Comparison of ENCODE assay signal across 9 cellular contexts in genomic region chr18:9105420-9105819, GRCh38. TPM values are rescaled to one million over a fixed set of nuclear protein-coding genes. Genes with fewer than 3 reads are reported as not detected.
DNase-seq lines count a peak whose midpoint lies in the region; ATAC-seq and TF ChIP-seq lines count a peak whose summit lies in the region.
"Had no signal": no experiment of that assay in that cellular context is flagged by ENCODE, and none has a peak within 500 bp of the region (broad histone marks: within the 10 kb centered on the region; RNA-seq: fewer than 3 reads in every experiment).

No MANE protein-coding gene starts in this region.

- H3K4me1 ChIP-seq in PC-9 (replicated peaks; ENCODE audit: insufficient read depth) = peaks cover 40% of the 10 kb centered on the region
- peaks cover 52 to 83% (median 60%) of the 10 kb centered on the region in 3 donors for H3K4me1 ChIP-seq in esophagus squamous epithelium

- peaks cover 5% of the 10 kb centered on the region; the same call in 1 of the 2 replicates for H3F3A ChIP-seq in PC-9 (ENCODE audit: insufficient read depth, low read depth)

- peaks cover 1% of the 10 kb centered on the region for H3K36me3 Mint-ChIP-seq in progenitor cell of endocrine pancreas (ENCODE audit: insufficient read depth)

- CTCF ChIA-PET in PC-9 (lab: Charles Lee) = no interaction called here

- TF ChIP-seq CTCF in PC-9 (conservative IDR thresholded peaks at IDR 0.05) = no peak
- TF ChIP-seq CTCF in esophagus squamous epithelium (IDR thresholded peaks at IDR 0.05) = no peak
- TF ChIP-seq CTCF in progenitor cell of endocrine pancreas (IDR thresholded peaks at IDR 0.05; ENCODE audit: unreplicated experiment) = no peak

- peaks cover 58% of the 10 kb centered on the region for H3K4me1 Mint-ChIP-seq in progenitor cell of endocrine pancreas (ENCODE audit: low read depth)

- H3K27me3 Mint-ChIP-seq in progenitor cell of endocrine pancreas = no peaks in the 10 kb centered on the region

- H3K9me3 Mint-ChIP-seq in progenitor cell of endocrine pancreas (ENCODE audit: low read depth) = no peaks in the 10 kb centered on the region

- H3K36me3 ChIP-seq in PC-9 (ENCODE audit: low read depth) (peaks cover 9% of the 10 kb centered on the region), esophagus squamous epithelium (no peaks in the 10 kb centered on the region)

- TF ChIP-seq POLR2A in esophagus squamous epithelium (IDR thresholded peaks at IDR 0.05) = no peak

- H2AFZ ChIP-seq in PC-9 = no peak overlapping the region

- H3K4me3 ChIP-seq in GM08714 (ENCODE audit: low read length) = peak overlapping the region; percentile 93; the same call in 1 of the 2 replicates
- peak overlapping the region; percentile 100; the same call in 1 of the 2 replicates for H3K4me3 ChIP-seq in PC-9
- H3K4me3 ChIP-seq in esophagus squamous epithelium = peak overlapping the region; percentile 5 to 87 (median 70)
- H3K4me3 ChIP-seq: lung had no signal

- DNase-seq in PC-9 (no peak), esophagus squamous epithelium (lab: John Stamatoyannopoulos, UW) (no peak), progenitor cell of endocrine pancreas (ENCODE audit: low spot score, unreplicated experiment) (no peak), DMS153 treated with DMSO at 0.1 percent for 48 hours (lab: John Stamatoyannopoulos, UW; ENCODE audit: unreplicated experiment) (no peak), NCI-H2196 (lab: John Stamatoyannopoulos, UW; ENCODE audit: unreplicated experiment) (no peak), NCI-H2081 (lab: John Stamatoyannopoulos, UW) (no peak)

- BruUV-seq in PC-9 (replicated peaks; lab: Mats Ljungman, UMichigan) = no TSS peak

- H3K9me3 ChIP-seq in PC-9 (ENCODE audit: insufficient read depth, low read depth) (no peaks in the 10 kb centered on the region), esophagus squamous epithelium (no peaks in the 10 kb centered on the region)

- WGBS in esophagus squamous epithelium, 2 donors = 24 to 25% methylated on average over 3 of the region's 3 CpGs

- H3K9me2 ChIP-seq in PC-9 (ENCODE audit: insufficient read depth) = no peaks in the 10 kb centered on the region

- peaks cover 68% of the 10 kb centered on the region for H4K20me1 ChIP-seq in PC-9 (ENCODE audit: insufficient read depth)

- H3K27me3 ChIP-seq in PC-9 (ENCODE audit: insufficient read depth, low read depth) = no peaks in the 10 kb centered on the region
- H3K27me3 ChIP-seq in esophagus squamous epithelium = no peaks in the 10 kb centered on the region

- POLR2A ChIA-PET in PC-9 (lab: Charles Lee; ENCODE audit: unreplicated experiment) = no interaction called here

- H3K4me2 ChIP-seq in PC-9 = peak overlapping the region; percentile 91

- H3K27ac ChIP-seq in PC-9 = no peak overlapping the region
- peak overlapping the region; percentile 5 to 97 (median 92) for H3K27ac ChIP-seq in esophagus squamous epithelium

- peak overlapping the region; percentile 86 for H3K4me3 Mint-ChIP-seq in progenitor cell of endocrine pancreas (ENCODE audit: low read depth)

- no peak for ATAC-seq in HG02884 (IDR thresholded peaks at IDR 0.05; ENCODE audit: unreplicated experiment)

- H3K27ac Mint-ChIP-seq in progenitor cell of endocrine pancreas = no peak overlapping the region

- intact Hi-C loops in PC-9 (cut with micrococcal nuclease; ENCODE audit: unreplicated experiment) = no loop called here
- intact Hi-C loops in esophagus squamous epithelium (cut with DNase I) = no loop called here

- peaks cover 84% of the 10 kb centered on the region for H3K79me2 ChIP-seq in PC-9 (ENCODE audit: low read depth)

RNA-seq across cellular contexts. Expression of gene NDUFV2, which starts 2.9 kb away (rescaled TPM):
- total RNA-seq in PC-9 (2021) (182 and 215 TPM in 2 replicates), esophagus squamous epithelium (100 to 1,000 TPM in 3 of 4 donors, 10 to 100 TPM in 1; 96.5 to 150 (median 110) TPM), progenitor cell of endocrine pancreas (119 and 124 TPM in 2 replicates)

RNA-seq across cellular contexts. Expression of gene ANKRD12, which starts 31.2 kb away (rescaled TPM):
- 26.9 and 31.6 TPM in 2 replicates for total RNA-seq in PC-9 (2021)
- 10 to 100 TPM; 13.0 to 60.3 (median 23.4) TPM for total RNA-seq in esophagus squamous epithelium
- total RNA-seq in progenitor cell of endocrine pancreas = 45.7 and 53.3 TPM in 2 replicates
